1 cellular context compared by ENCODE assay signal in the genomic region with DNA sequence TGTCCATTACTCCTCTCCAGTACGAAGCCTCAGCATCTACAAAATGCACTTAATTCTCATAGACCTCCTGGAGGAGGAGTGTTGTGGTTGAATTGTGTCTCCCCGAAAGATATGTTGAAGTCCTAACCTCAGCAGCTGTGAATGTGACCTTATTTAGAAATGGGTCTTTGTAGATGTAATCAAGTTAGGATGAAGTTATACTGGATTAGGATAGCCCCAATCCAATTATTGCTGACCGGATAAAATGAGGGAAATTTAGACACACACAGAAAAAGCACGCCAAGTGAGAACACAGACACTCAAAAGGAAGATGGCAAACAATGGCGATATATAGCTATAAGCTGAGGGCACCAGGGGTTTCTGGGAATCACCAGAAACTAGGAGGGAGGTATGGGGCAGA.
TF ChIP-seq lines count a peak whose summit lies in the region.

No MANE protein-coding gene starts in this region.

TF ChIP-seq in K562, 482 proteins besides CTCF, POLR2A, EP300 and RAD21 (continued from another document):
- peak; percentile 66 for TF ChIP-seq MAFG (tag; conservative IDR thresholded peaks at IDR 0.05)
- no peak for TF ChIP-seq EHMT2 (IDR thresholded peaks at IDR 0.05)
- no peak for TF ChIP-seq ZNF224 (CRISPR knock-in tag; IDR thresholded peaks at IDR 0.05)
- TF ChIP-seq, protein P1, sequence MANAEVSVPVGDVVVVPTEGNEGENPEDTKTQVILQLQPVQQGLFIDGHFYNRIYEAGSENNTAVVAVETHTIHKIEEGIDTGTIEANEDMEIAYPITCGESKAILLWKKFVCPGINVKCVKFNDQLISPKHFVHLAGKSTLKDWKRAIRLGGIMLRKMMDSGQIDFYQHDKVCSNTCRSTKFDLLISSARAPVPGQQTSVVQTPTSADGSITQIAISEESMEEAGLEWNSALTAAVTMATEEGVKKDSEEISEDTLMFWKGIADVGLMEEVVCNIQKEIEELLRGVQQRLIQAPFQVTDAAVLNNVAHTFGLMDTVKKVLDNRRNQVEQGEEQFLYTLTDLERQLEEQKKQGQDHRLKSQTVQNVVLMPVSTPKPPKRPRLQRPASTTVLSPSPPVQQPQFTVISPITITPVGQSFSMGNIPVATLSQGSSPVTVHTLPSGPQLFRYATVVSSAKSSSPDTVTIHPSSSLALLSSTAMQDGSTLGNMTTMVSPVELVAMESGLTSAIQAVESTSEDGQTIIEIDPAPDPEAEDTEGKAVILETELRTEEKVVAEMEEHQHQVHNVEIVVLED (CRISPR knock-in tag; IDR thresholded peaks at IDR 0.05) = no peak
- TF ChIP-seq, protein P2, sequence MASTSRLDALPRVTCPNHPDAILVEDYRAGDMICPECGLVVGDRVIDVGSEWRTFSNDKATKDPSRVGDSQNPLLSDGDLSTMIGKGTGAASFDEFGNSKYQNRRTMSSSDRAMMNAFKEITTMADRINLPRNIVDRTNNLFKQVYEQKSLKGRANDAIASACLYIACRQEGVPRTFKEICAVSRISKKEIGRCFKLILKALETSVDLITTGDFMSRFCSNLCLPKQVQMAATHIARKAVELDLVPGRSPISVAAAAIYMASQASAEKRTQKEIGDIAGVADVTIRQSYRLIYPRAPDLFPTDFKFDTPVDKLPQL (IDR thresholded peaks at IDR 0.05; ENCODE audit: extremely low read depth, insufficient read length) = no peak
